In genomic region chr11:128085276-128085675, GRCh38 we compare ENCODE assay signal across 15 cellular contexts.
"Had no signal": no experiment of that assay in that cellular context is flagged by ENCODE, and none has a peak within 500 bp of the region (broad histone marks: within the 10 kb centered on the region; RNA-seq: fewer than 3 reads in every experiment).

No MANE protein-coding gene starts in this region.

- H3K4me3 ChIP-seq: coronary artery, hepatocyte, psoas muscle, right lobe of liver had no signal

- H3K27ac Mint-ChIP-seq: naive B cell; stimulated activated memory B cell treated with anti-CD40 and anti-IgM and Interleukin-4, amounts not matched to agents 10 μg/mL and 1 μg/mL and 100 μg/mL, for 72 hours had no signal

- ATAC-seq: psoas muscle; right lobe of liver; stimulated activated memory B cell treated with anti-CD40 and anti-IgM and Interleukin-4, amounts not matched to agents 10 μg/mL and 1 μg/mL and 100 μg/mL, for 72 hours had no signal

- H3K27ac ChIP-seq: coronary artery, hepatocyte, neutrophil, psoas muscle, right lobe of liver had no signal

- H3K36me3 ChIP-seq: neutrophil, right lobe of liver had no signal

- H3K4me1 ChIP-seq: psoas muscle, right lobe of liver had no signal

- H3K4me3 Mint-ChIP-seq: naive B cell; stimulated activated memory B cell treated with anti-CD40 and anti-IgM and Interleukin-4, amounts not matched to agents 10 μg/mL and 1 μg/mL and 100 μg/mL, for 72 hours had no signal

- H3K4me1 Mint-ChIP-seq: naive B cell; stimulated activated memory B cell treated with anti-CD40 and anti-IgM and Interleukin-4, amounts not matched to agents 10 μg/mL and 1 μg/mL and 100 μg/mL, for 72 hours had no signal

- H3K27me3 ChIP-seq: hepatocyte, neutrophil, right lobe of liver had no signal

- H3K9me3 ChIP-seq: neutrophil, psoas muscle had no signal

- DNase-seq: effector CD4-positive, alpha-beta T cell; foreskin melanocyte; head of caudate nucleus; mesendoderm; naive B cell; psoas muscle; retina; right lobe of liver; stimulated activated CD4-positive, alpha-beta T cell treated with anti-CD3 and anti-CD28 coated beads, Interleukin-4, amount 100 ng/mL, for 1 hour; stimulated activated CD8-positive, alpha-beta memory T cell treated with anti-CD3 and anti-CD28 coated beads, Interleukin-4, amount 100 ng/mL, for 48 hours; trophoblast cell had no signal
